ENCODE assay signal across 8 cellular contexts in the genomic region with DNA sequence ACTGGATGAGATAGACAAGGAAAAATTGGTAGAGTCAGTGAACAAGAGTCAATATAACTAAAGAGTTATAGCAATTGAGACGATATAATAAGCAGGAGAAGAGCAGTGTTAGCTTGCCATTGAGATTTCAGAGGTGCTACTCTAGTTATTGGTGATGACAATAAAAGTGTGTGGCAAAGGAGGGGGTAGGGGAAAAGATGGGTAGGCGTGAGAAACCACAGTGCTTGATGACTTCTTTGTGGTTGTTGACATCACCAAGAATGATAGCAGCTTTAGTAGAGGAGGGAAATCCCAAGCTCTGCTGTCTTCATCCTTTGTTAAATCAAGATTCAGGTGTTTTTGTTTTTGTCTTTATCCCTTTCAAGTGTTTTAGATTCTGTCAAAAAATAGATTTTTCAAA.
DNase-seq lines count a peak whose midpoint lies in the region; ATAC-seq, FAIRE-seq and TF ChIP-seq lines count a peak whose summit lies in the region.

No MANE protein-coding gene starts in this region.

- peak; percentile 97 for ATAC-seq in GM19452 (IDR thresholded peaks at IDR 0.05; ENCODE audit: unreplicated experiment)
- ATAC-seq in HG03460 (IDR thresholded peaks at IDR 0.05; ENCODE audit: unreplicated experiment), result peak; percentile 95
- peak; percentile 99 for ATAC-seq in activated T-helper 17 cell treated with anti-CD3 and anti-CD28 coated beads, Interleukin-2, amount 50 U/mL, for 72 hours (replicated peaks)

- H3K4me1 Mint-ChIP-seq in activated T-helper 17 cell treated with anti-CD3 and anti-CD28 coated beads, Interleukin-2, amount 50 U/mL, for 72 hours, result peaks cover 8% of the 10 kb centered on the region

- H3K4me3 ChIP-seq in testis, result no peak overlapping the region

- no peaks in the 10 kb centered on the region for H3K36me3 Mint-ChIP-seq in activated T-helper 17 cell treated with anti-CD3 and anti-CD28 coated beads, Interleukin-2, amount 50 U/mL, for 72 hours (ENCODE audit: low read depth)

- TF ChIP-seq CTCF in testis (IDR thresholded peaks at IDR 0.05), result no peak

- H3K4me3 Mint-ChIP-seq in activated T-helper 17 cell treated with anti-CD3 and anti-CD28 coated beads, Interleukin-2, amount 50 U/mL, for 72 hours, result peak overlapping the region; percentile 23

- no peak for TF ChIP-seq POLR2A in testis (IDR thresholded peaks at IDR 0.05)
- no peak for TF ChIP-seq POLR2A in H54 (IDR thresholded peaks at IDR 0.05; ENCODE audit: low read depth, low read length)

- FAIRE-seq in H54 (lab: Jason Lieb, UNC), result no peak

- H3K27me3 Mint-ChIP-seq in activated T-helper 17 cell treated with anti-CD3 and anti-CD28 coated beads, Interleukin-2, amount 50 U/mL, for 72 hours, result peaks cover 15% of the 10 kb centered on the region

- no peaks in the 10 kb centered on the region for H3K4me1 ChIP-seq in testis

- H3K9me3 Mint-ChIP-seq in activated T-helper 17 cell treated with anti-CD3 and anti-CD28 coated beads, Interleukin-2, amount 50 U/mL, for 72 hours, result no peaks in the 10 kb centered on the region

- H3K27ac Mint-ChIP-seq in activated T-helper 17 cell treated with anti-CD3 and anti-CD28 coated beads, Interleukin-2, amount 50 U/mL, for 72 hours, result peak overlapping the region; percentile 23

- 76 to 83% methylated on average over 2 of the region's 2 CpGs for WGBS in testis, 2 donors

- intact Hi-C loops in testis (cut with DNase I; ENCODE audit: low total_unique reads), result no loop called here

- DNase-seq in stimulated activated CD8-positive, alpha-beta memory T cell treated with anti-CD3 and anti-CD28 coated beads, Interleukin-12 subunit alpha, Interleukin-12 subunit beta, amount 100 ng/mL, for 1 hour (ENCODE audit: low read depth), result peak; percentile 33
- no peak for DNase-seq in NCI-H446 (lab: John Stamatoyannopoulos, UW)
- DNase-seq in testis, result no peak
- no peak for DNase-seq in H54 (ENCODE audit: insufficient read length, low spot score)
- no peak for DNase-seq in NCI-H2196 (lab: John Stamatoyannopoulos, UW; ENCODE audit: unreplicated experiment)

- H3K27ac ChIP-seq in testis, result no peak overlapping the region

- no peaks in the 10 kb centered on the region for H3K27me3 ChIP-seq in testis

- no peaks in the 10 kb centered on the region for H3K36me3 ChIP-seq in testis (ENCODE audit: low read depth, missing control alignments)

- H3K9me3 ChIP-seq in testis, result no peaks in the 10 kb centered on the region
